21 cellular contexts compared by ENCODE assay signal in genomic region chr10:51522858-51523257, GRCh38.
"Had no signal": no experiment of that assay in that cellular context is flagged by ENCODE, and none has a peak within 500 bp of the region (broad histone marks: within the 10 kb centered on the region; RNA-seq: fewer than 3 reads in every experiment).

No MANE protein-coding gene starts in this region.

- H3K9me3 ChIP-seq: gastroesophageal sphincter, prostate gland, sigmoid colon, stomach, thoracic aorta, transverse colon had no signal

- H3K4me3 ChIP-seq: dorsolateral prefrontal cortex, gastroesophageal sphincter, lung, prostate gland, sigmoid colon, skin epidermis, stomach, thoracic aorta, transverse colon had no signal

- ATAC-seq: gastroesophageal sphincter, left cardiac atrium, left ventricle myocardium superior had no signal

- H3K27me3 ChIP-seq: dorsolateral prefrontal cortex, gastroesophageal sphincter, sigmoid colon, stomach, transverse colon had no signal

- FAIRE-seq: kidney had no signal

- H3K36me3 ChIP-seq: gastroesophageal sphincter, prostate gland, sigmoid colon, stomach, thoracic aorta, transverse colon had no signal

- H3K4me1 ChIP-seq: parathyroid adenoma, prostate gland had no signal

- H3K27ac ChIP-seq: dorsolateral prefrontal cortex, gastroesophageal sphincter, parathyroid adenoma, prostate gland, sigmoid colon, skin epidermis, stomach, thoracic aorta, transverse colon had no signal

- H2AFZ ChIP-seq: parathyroid adenoma had no signal

- DNase-seq: cortex of kidney; dorsolateral prefrontal cortex; effector CD8-positive, alpha-beta T cell; glutamatergic neuron; immature natural killer cell; kidney; left cardiac atrium; left ventricle myocardium superior; mesenchymal stem cell; midbrain; sigmoid colon; stimulated activated naive CD4-positive, alpha-beta T cell; stomach; substantia nigra; transverse colon had no signal

- H3K9ac ChIP-seq: parathyroid adenoma had no signal
